Comparison of ENCODE assay signal across 1 cellular context in the genomic region with DNA sequence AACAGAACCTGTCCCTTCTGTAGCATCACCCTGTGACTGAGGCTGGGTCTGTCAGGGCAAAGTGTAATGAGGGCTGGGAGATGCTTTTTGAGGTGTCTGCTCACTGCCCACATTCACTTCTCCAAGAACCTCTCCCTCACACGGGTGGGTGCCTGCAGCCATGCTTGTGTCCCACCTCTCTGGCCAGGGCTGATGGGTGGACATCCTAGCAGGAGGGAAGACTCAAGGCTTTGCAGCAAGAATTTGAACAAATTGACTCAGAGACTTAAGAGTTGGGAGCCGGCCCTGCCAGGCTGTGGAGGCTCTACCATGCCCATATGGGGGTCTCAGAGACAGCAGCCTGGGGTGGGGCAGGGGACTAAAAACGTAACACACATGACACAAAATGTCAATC.
TF ChIP-seq lines count a peak whose summit lies in the region.

No MANE protein-coding gene starts in this region.

TF ChIP-seq in IMR-90, 13 proteins besides CTCF, POLR2A, EP300 and RAD21 (continued from another document):
- TF ChIP-seq, protein P1, sequence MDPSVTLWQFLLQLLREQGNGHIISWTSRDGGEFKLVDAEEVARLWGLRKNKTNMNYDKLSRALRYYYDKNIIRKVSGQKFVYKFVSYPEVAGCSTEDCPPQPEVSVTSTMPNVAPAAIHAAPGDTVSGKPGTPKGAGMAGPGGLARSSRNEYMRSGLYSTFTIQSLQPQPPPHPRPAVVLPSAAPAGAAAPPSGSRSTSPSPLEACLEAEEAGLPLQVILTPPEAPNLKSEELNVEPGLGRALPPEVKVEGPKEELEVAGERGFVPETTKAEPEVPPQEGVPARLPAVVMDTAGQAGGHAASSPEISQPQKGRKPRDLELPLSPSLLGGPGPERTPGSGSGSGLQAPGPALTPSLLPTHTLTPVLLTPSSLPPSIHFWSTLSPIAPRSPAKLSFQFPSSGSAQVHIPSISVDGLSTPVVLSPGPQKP (IDR thresholded peaks at IDR 0.05; ENCODE audit: borderline replicate concordance, low read depth, low read length): no peak
- TF ChIP-seq MAFK (IDR thresholded peaks at IDR 0.05; ENCODE audit: low read depth, low read length) (no peak), SMC3 (IDR thresholded peaks at IDR 0.05; ENCODE audit: low read depth, low read length) (no peak), CEBPB (IDR thresholded peaks at IDR 0.05; ENCODE audit: low read depth, low read length) (no peak), MAZ (IDR thresholded peaks at IDR 0.05; ENCODE audit: borderline replicate concordance, low read depth, low read length) (no peak), NFE2L2 (IDR thresholded peaks at IDR 0.05; ENCODE audit: low read depth, low read length) (no peak), BHLHE40 (IDR thresholded peaks at IDR 0.05; ENCODE audit: low read depth, low read length) (no peak), CHD1 (IDR thresholded peaks at IDR 0.05; ENCODE audit: low read depth, low read length) (no peak), RFX5 (IDR thresholded peaks at IDR 0.05; ENCODE audit: low read depth, low read length) (no peak), FOS (IDR thresholded peaks at IDR 0.05; ENCODE audit: low read depth, low read length) (no peak)
TF ChIP-seq in IMR-90: peak in this region for 0.
